Comparison of ENCODE assay signal across 8 cellular contexts in genomic region chr4:10020871-10021676, GRCh38. TPM values are rescaled to one million over a fixed set of nuclear protein-coding genes. Genes with fewer than 3 reads are reported as not detected.
DNase-seq lines count a peak whose midpoint lies in the region; ATAC-seq, FAIRE-seq and TF ChIP-seq lines count a peak whose summit lies in the region.

TSS of gene SLC2A9 (minus strand) at chr4:10021497. CDS start at chr4:10021429, 68 bp downstream.

- H3K27ac ChIP-seq in K562 (ENCODE audit: extremely low read depth, low read depth, low read length), result no peak within 1 kb of the TSS
- H3K27ac ChIP-seq in kidney (ENCODE audit: low read depth in 2 of 2, low read length in 2 of 2), result peak within 1 kb of the TSS; percentile 92 to 95
- peak within 1 kb of the TSS; percentile 66 to 82 for H3K27ac ChIP-seq in small intestine (ENCODE audit: low read depth in 1 of 2, low read length in 1 of 2)

- TF ChIP-seq RAD21 in K562 (CRISPR knock-in tag; conservative IDR thresholded peaks at IDR 0.05 in 1 of 2, IDR thresholded peaks at IDR 0.05 in 1 of 2), result no peak

- H3K9ac ChIP-seq in K562 (ENCODE audit: insufficient read depth in 1 of 2, low read depth in 2 of 2, low read length in 2 of 2), result no peak within 1 kb of the TSS; a peak in 1 of 4 replicates
- H3K9ac ChIP-seq in kidney (ENCODE audit: low read length in 2 of 2), result peak within 1 kb of the TSS in 1 of 2 donors; percentile 83

- 0 out of 2 replicates have a peak, but pooled peaks cover 3% of the 10 kb centered on the region for H4K20me1 ChIP-seq in K562 (replicated peaks; ENCODE audit: control insufficient read depth, insufficient read depth, low read length)

- no peak within 1 kb of the TSS for H2AFZ ChIP-seq in K562 (ENCODE audit: low read depth, low read length)

- 25% methylated on average over 16 of the region's 17 CpGs for WGBS in K562 (ENCODE audit: insufficient coverage, low coverage, missing lambda C conversion rate)
- WGBS in small intestine, 3 donors, result 29 to 56% (median 46%) methylated on average over 16 to 17 of the region's 17 CpGs

- FAIRE-seq in K562 (lab: Jason Lieb, UNC), result no peak
- no peak for FAIRE-seq in kidney (lab: Jason Lieb, UNC)
- FAIRE-seq in small intestine (lab: Jason Lieb, UNC), result no peak
- no peak for FAIRE-seq in RCC 7860 (lab: Jason Lieb, UNC)

- POLR2A ChIA-PET in K562 (lab: Yijun Ruan, JAX), result no interaction called here

- no peak within 1 kb of the TSS for H3K4me2 ChIP-seq in K562 (ENCODE audit: insufficient read depth, low read length)

- H3K4me1 ChIP-seq in K562 (replicated peaks in 1 of 2; ENCODE audit: control insufficient read depth in 2 of 2, insufficient read depth in 2 of 2, low read length in 2 of 2), result peaks cover 6 to 12% of the 10 kb centered on the region in 2 experiments; a peak in 4 of 5 replicates
- peaks cover 24 to 34% of the 10 kb centered on the region in 2 donors for H3K4me1 ChIP-seq in kidney (ENCODE audit: control insufficient read depth in 1 of 2, insufficient read depth in 1 of 2, low read depth in 1 of 2, low read length in 2 of 2)
- no peaks in the 10 kb centered on the region for H3K4me1 ChIP-seq in small intestine (ENCODE audit: control insufficient read depth in 2 of 2, insufficient read depth in 1 of 2, low read depth in 1 of 2, low read length in 1 of 2)

- H3K36me3 ChIP-seq in K562 (ENCODE audit: control insufficient read depth, insufficient read depth, low read length) (no peaks in the 10 kb centered on the region), kidney (ENCODE audit: control insufficient read depth in 1 of 2, insufficient read depth in 2 of 2, low read length in 2 of 2) (no peaks in the 10 kb centered on the region), small intestine (ENCODE audit: control insufficient read depth in 2 of 2, insufficient read depth in 2 of 2, low read length in 2 of 2) (no peaks in the 10 kb centered on the region)

- CTCF ChIA-PET in K562 (lab: Yijun Ruan, JAX; ENCODE audit: low intra/inter-chr PET ratio), result no interaction called here

- no peak for ATAC-seq in K562

- H3K9me3 ChIP-seq in K562 (replicated peaks; ENCODE audit: control insufficient read depth, insufficient read depth, low read depth, low read length) (no peaks in the 10 kb centered on the region), kidney (ENCODE audit: control insufficient read depth in 1 of 2, low read length in 2 of 2) (no peaks in the 10 kb centered on the region), small intestine (ENCODE audit: control insufficient read depth, low read depth) (no peaks in the 10 kb centered on the region)

- in situ Hi-C loops in K562 (cut with MboI), result no loop called here

- no peak within 1 kb of the TSS for H3K4me3 ChIP-seq in K562
- peak within 1 kb of the TSS; percentile 76 to 81 for H3K4me3 ChIP-seq in kidney (ENCODE audit: low read length in 2 of 2)
- peak within 1 kb of the TSS in 1 of 2 donors; percentile 66 for H3K4me3 ChIP-seq in small intestine (ENCODE audit: low read depth in 1 of 2, low read length in 2 of 2)

- BruUV-seq in K562 (replicated peaks; lab: Mats Ljungman, UMichigan), result no TSS peak

- TF ChIP-seq EP300 in K562 (IDR thresholded peaks at IDR 0.05; ENCODE audit: low read length), result no peak

- TF ChIP-seq CTCF in K562 (IDR thresholded peaks at IDR 0.05 in 2 of 3, conservative IDR thresholded peaks at IDR 0.05 in 1 of 3; ENCODE audit: insufficient read depth in 2 of 3, low read depth in 1 of 3, low read length in 3 of 3) (no peak), kidney (IDR thresholded peaks at IDR 0.05; ENCODE audit: borderline replicate concordance, extremely low read depth, insufficient read depth) (no peak)

- no peaks in the 10 kb centered on the region for H3K9me1 ChIP-seq in K562 (ENCODE audit: control insufficient read depth, insufficient read depth, low read length)

- peaks cover 5 to 13% of the 10 kb centered on the region in 2 experiments; a peak in 3 of 5 replicates for H3K27me3 ChIP-seq in K562 (ENCODE audit: control insufficient read depth in 2 of 2, insufficient read depth in 2 of 2, low read length in 2 of 2)
- H3K27me3 ChIP-seq in small intestine (ENCODE audit: control insufficient read depth in 2 of 2, insufficient read depth in 2 of 2, low read length in 2 of 2), result no peaks in the 10 kb centered on the region

- TF ChIP-seq POLR2A in K562 (conservative IDR thresholded peaks at IDR 0.05), result no peak

- DNase-seq in EL, result peak; percentile 19
- DNase-seq in K562 (ENCODE audit: extremely low read depth in 1 of 4, low spot score in 3 of 4), result no peak
- DNase-seq in kidney, result no peak
- peak; percentile 80 for DNase-seq in small intestine
- no peak for DNase-seq in stimulated activated CD4-positive, alpha-beta T cell treated with anti-CD3 and anti-CD28 coated beads, Interleukin-1b, Interleukin-23, amount 100 ng/mL, for 48 hours
- DNase-seq in HK-2 (ENCODE audit: unreplicated experiment), result no peak
- DNase-seq in activated CD4-positive, alpha-beta T cell treated with anti-CD3 and anti-CD28 coated beads, Interleukin-2, amount 50 U/mL, for 1 hour, result no peak
- DNase-seq in RCC 7860 (ENCODE audit: low spot score), result no peak

- H3K79me2 ChIP-seq in K562 (ENCODE audit: control insufficient read depth, insufficient read depth, low read length), result no peaks in the 10 kb centered on the region

- intact Hi-C loops in K562 (cut with micrococcal nuclease) (no loop called here), kidney (cut with DNase I) (no loop called here)

TF ChIP-seq in K562, 482 proteins besides CTCF, POLR2A, EP300 and RAD21:
- TF ChIP-seq SIRT6 (IDR thresholded peaks at IDR 0.05; ENCODE audit: low read depth, low read length) (no peak), GABPA (tag; conservative IDR thresholded peaks at IDR 0.05; ENCODE audit: low read depth) (0 out of 2 replicates have a peak, but pooled peaks have one; percentile 45)
TF ChIP-seq in K562: peak in this region for 1.

RNA-seq across cellular contexts. Expression of gene SLC2A9, which starts in this region (rescaled TPM):
- total RNA-seq in K562 (2011; cell fraction: chromatin; rRNA removed; ENCODE audit: low replicate concordance), result 0.53 and 2.7 TPM in 2 replicates
- 1.2 and 1.8 TPM in 2 replicates for total RNA-seq in K562 (2011; cell fraction: nucleolus; rRNA removed)
- total RNA-seq in K562 (2011; cell fraction: nucleoplasm; rRNA removed), result 0.88 and 2.0 TPM in 2 replicates
- total RNA-seq in K562 (2014; rRNA removed) (0.57 and 1.3 TPM in 2 replicates), K562 (2014; rRNA removed; fragmentation: Illumina TruSeq; extraction: Trizol) (0.15 and 0.51 TPM in 2 replicates), K562 (2015; rRNA removed; fragmentation: Illumina TruSeq; extraction: Trizol) (0.23 and 0.36 TPM in 2 replicates), K562 (2021) (0.49 and 0.60 TPM in 2 replicates), kidney (47.6 TPM)
- polyA plus RNA-seq in K562 (2011; rRNA removed) (0.31 and 0.52 TPM in 2 replicates), K562 (2014; fragmentation: Illumina TruSeq; extraction: Trizol) (0.37 and 0.86 TPM in 2 replicates), K562 (2014; fragmentation: Nextera tagmentation; extraction: Ambion mirVana) (under 1 TPM; 0.76 to 0.79 TPM), K562 (2014; rRNA removed) (0.78 and 1.9 TPM in 2 replicates), kidney (ENCODE audit: insufficient read depth, low read depth, low replicate concordance) (41.5 TPM), small intestine (10 to 100 TPM in 2 of 3 donors, 1 to 10 TPM in 1; 7.4 to 13.0 (median 11.7) TPM)
- polyA plus RNA-seq in K562 (2011; cell fraction: cytosol; rRNA removed), result 0.24 and 0.30 TPM in 2 replicates
- 0.70 and 1.9 TPM in 2 replicates for polyA plus RNA-seq in K562 (2011; cell fraction: nucleus; rRNA removed)
- polyA plus RNA-seq in K562 (2012), result 0.76 and 0.96 TPM in 2 replicates
- polyA minus RNA-seq in K562 (2011; rRNA and poly(A)+ RNA removed), result 0.25 and 0.33 TPM in 2 replicates
- not detected in 2 replicates for polyA minus RNA-seq in K562 (2011; cell fraction: cytosol; rRNA and poly(A)+ RNA removed)
- 2.6 TPM in 2 replicates for polyA minus RNA-seq in K562 (2011; cell fraction: nucleus; rRNA and poly(A)+ RNA removed)

Comparison
In these comparisons a context has a peak if more than half of its experiments do, and no peak if none do; other contexts are left out.
1. RNA of gene SLC2A9 (total RNA-seq): 47.6 TPM in kidney (single experiment); 0.15 to 2.7 TPM in K562; every median in the first group is over 10 times any median in the second.
2. DNase-seq: peak in EL (single experiment) and small intestine (single experiment); none in K562 (0 of 4), kidney (single experiment), stimulated activated CD4-positive, alpha-beta T cell treated with anti-CD3 and anti-CD28 coated beads, Interleukin-1b, Interleukin-23, amount 100 ng/mL, for 48 hours (single experiment), HK-2 (single experiment), activated CD4-positive, alpha-beta T cell treated with anti-CD3 and anti-CD28 coated beads, Interleukin-2, amount 50 U/mL, for 1 hour (single experiment) and RCC 7860 (single experiment).